ENCODE assay signal across 11 cellular contexts in the genomic region with DNA sequence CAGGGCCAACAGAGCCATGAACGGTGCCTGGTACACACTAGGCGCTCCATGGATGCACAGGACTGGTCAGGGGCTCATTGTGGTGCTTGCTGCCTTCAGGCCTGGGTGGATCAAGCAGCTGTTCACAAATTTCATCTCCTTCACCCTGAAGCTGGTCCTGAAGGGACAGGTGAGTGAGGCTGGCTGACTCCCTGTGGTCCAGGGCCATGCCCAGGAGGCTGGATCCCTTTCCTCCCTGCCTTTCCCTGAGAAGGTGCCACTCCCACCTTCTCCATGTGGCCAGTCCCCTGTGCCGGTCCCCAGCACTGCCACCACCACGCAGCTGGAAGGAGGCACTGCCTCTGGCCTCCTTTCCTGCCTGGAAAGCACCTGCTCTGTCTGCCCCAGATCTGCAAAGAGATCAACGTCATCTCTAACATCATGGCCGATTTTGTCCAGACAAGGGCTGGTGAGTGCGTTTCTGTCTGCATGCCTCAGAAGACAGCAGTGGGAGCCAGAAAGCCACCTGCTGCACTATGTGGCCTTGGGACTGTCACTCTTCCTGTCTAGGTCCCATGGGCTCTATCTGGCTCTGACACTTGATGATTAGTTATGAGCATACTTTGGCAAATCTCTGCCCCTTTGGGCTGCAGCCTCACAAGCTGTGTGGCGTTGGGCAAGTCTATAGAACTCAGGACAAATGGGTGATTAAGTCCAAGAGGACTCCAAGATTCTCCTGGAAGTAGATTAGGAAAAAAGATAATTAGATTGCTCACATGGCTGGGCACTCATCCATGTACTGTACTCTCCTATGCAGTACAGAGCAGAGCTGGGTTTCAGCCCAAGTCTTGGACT. TPM values are rescaled to one million over a fixed set of nuclear protein-coding genes. Genes with fewer than 3 reads are reported as not detected.
DNase-seq lines count a peak whose midpoint lies in the region; ATAC-seq and TF ChIP-seq lines count a peak whose summit lies in the region.
"Had no signal": no experiment of that assay in that cellular context is flagged by ENCODE, and none has a peak within 500 bp of the region (broad histone marks: within the 10 kb centered on the region; RNA-seq: fewer than 3 reads in every experiment).

No MANE protein-coding gene starts in this region.

- H3K9me3 ChIP-seq in GM23248 (ENCODE audit: low read depth) (no peaks in the 10 kb centered on the region), neural progenitor cell (ENCODE audit: low read depth) (no peaks in the 10 kb centered on the region), sigmoid colon (no peaks in the 10 kb centered on the region)

- H3K4me2 ChIP-seq in GM23248 (ENCODE audit: unreplicated experiment): no peak overlapping the region
- no peak overlapping the region for H3K4me2 ChIP-seq in neural progenitor cell

- H3K9ac ChIP-seq in GM23248 (no peak overlapping the region), neural progenitor cell (no peak overlapping the region)

- H4K20me1 ChIP-seq in GM23248 (ENCODE audit: insufficient read depth): no peaks in the 10 kb centered on the region
- H4K20me1 ChIP-seq in neural progenitor cell (ENCODE audit: low read depth): no peaks in the 10 kb centered on the region

- ATAC-seq in GM18867 (IDR thresholded peaks at IDR 0.05; ENCODE audit: unreplicated experiment): peak; percentile 62
- ATAC-seq in HG03575 (IDR thresholded peaks at IDR 0.05; ENCODE audit: extremely low read depth, insufficient number of reproducible peaks, low FRiP score, unreplicated experiment): peak; percentile 58

- H3K27me3 ChIP-seq in GM23248 (replicated peaks; ENCODE audit: insufficient read depth) (no peaks in the 10 kb centered on the region), neural progenitor cell (no peaks in the 10 kb centered on the region), sigmoid colon (peaks cover 0 to 6% (median 0%) of the 10 kb centered on the region in 3 donors)

- H3K27ac ChIP-seq in GM23248 (no peak overlapping the region), neural progenitor cell (no peak overlapping the region), sigmoid colon (no peak overlapping the region)

- intact Hi-C loops in sigmoid colon (cut with DNase I): no loop called here

- DNase-seq in GM23248: peak; percentile 76
- DNase-seq in neural progenitor cell (ENCODE audit: low spot score): no peak
- DNase-seq in middle frontal gyrus (ENCODE audit: extremely low spot score, low spot score): no peak
- DNase-seq in sigmoid colon: no peak
- DNase-seq in NCI-H1048 (lab: John Stamatoyannopoulos, UW): no peak
- DNase-seq in GDM1 (lab: John Stamatoyannopoulos, UW): no peak
- DNase-seq: activated CD4-positive, alpha-beta T cell treated with anti-CD3 and anti-CD28 coated beads, Interleukin-2, amount 50 U/mL, for 1 hour; NCI-H446 treated with DMSO at 0.1 percent for 48 hours had no signal

- no peak overlapping the region for H2AFZ ChIP-seq in GM23248
- H2AFZ ChIP-seq in neural progenitor cell (replicated peaks): no peak overlapping the region

- no peaks in the 10 kb centered on the region for H3K9me3 Mint-ChIP-seq in neural progenitor cell

- TF ChIP-seq CTCF in neural progenitor cell (IDR thresholded peaks at IDR 0.05) (no peak), sigmoid colon (IDR thresholded peaks at IDR 0.05) (no peak)

- TF ChIP-seq POLR2A in sigmoid colon (IDR thresholded peaks at IDR 0.05): no peak

- H3K36me3 Mint-ChIP-seq in neural progenitor cell: no peaks in the 10 kb centered on the region

- WGBS in GM23248 (ENCODE audit: low coverage in 1 of 2, low lambda C conversion rate in 2 of 2, missing lambda C conversion rate in 2 of 2), 2 experiments: 59 to 65% methylated on average over 8 of the region's 8 CpGs
- 52 to 71% methylated on average over 8 of the region's 8 CpGs for WGBS in sigmoid colon, 2 donors

- no peak for TF ChIP-seq EP300 in sigmoid colon (IDR thresholded peaks at IDR 0.05)

- no peaks in the 10 kb centered on the region for H3K79me2 ChIP-seq in GM23248 (ENCODE audit: insufficient read depth)
- H3K79me2 ChIP-seq in neural progenitor cell (ENCODE audit: low read depth): no peaks in the 10 kb centered on the region

- no peak overlapping the region for H3K4me3 Mint-ChIP-seq in neural progenitor cell

- peaks cover 9% of the 10 kb centered on the region for H3K4me1 Mint-ChIP-seq in neural progenitor cell

- H3F3A ChIP-seq in GM23248 (ENCODE audit: insufficient read depth) (0 out of 2 replicates have a peak, but pooled peaks cover 7% of the 10 kb centered on the region), neural progenitor cell (ENCODE audit: low read depth) (no peaks in the 10 kb centered on the region)

- H3K4me3 ChIP-seq in GM23248: no peak overlapping the region
- no peak overlapping the region for H3K4me3 ChIP-seq in neural progenitor cell
- no peak overlapping the region for H3K4me3 ChIP-seq in sigmoid colon

- H3K9me2 ChIP-seq in GM23248 (ENCODE audit: insufficient read depth): no peaks in the 10 kb centered on the region

- H3K27ac Mint-ChIP-seq in neural progenitor cell: peak overlapping the region; percentile 18

- H3K36me3 ChIP-seq in GM23248 (ENCODE audit: low read depth) (no peaks in the 10 kb centered on the region), neural progenitor cell (no peaks in the 10 kb centered on the region), sigmoid colon (no peaks in the 10 kb centered on the region)

- in situ Hi-C loops in GM23248 (cut with MboI): no loop called here

- peaks cover 10% of the 10 kb centered on the region for H3K4me1 ChIP-seq in GM23248 (ENCODE audit: insufficient read depth)
- H3K4me1 ChIP-seq in neural progenitor cell: no peaks in the 10 kb centered on the region
- peaks cover 0 to 4% (median 1%) of the 10 kb centered on the region in 4 donors for H3K4me1 ChIP-seq in sigmoid colon

- peaks cover 18% of the 10 kb centered on the region for H3K27me3 Mint-ChIP-seq in neural progenitor cell (ENCODE audit: insufficient read depth, low read depth)

RNA-seq across cellular contexts. Expression of a gene that starts 9.4 kb away (rescaled TPM):
- not detected in 2 replicates for total RNA-seq in GM23248 (2014; rRNA removed; shearing (Covaris generic))
- not detected in 2 replicates for polyA plus RNA-seq in GM23248 (2016; fragmentation: Nextera tagmentation; extraction: Ambion mirVana)
- total RNA-seq in neural progenitor cell (ENCODE audit: low replicate concordance): 0.28 TPM in 1 of 2 replicates, not detected in the other
- under 1 TPM in 2 of 4 donors, not detected in 2; 0.36 to 0.55 TPM for total RNA-seq in sigmoid colon
- polyA plus RNA-seq in sigmoid colon: 1 to 10 TPM in 2 of 3 donors, not detected in 1; 1.2 to 2.1 TPM
- total RNA-seq: kidney epithelial cell had no signal

RNA-seq across cellular contexts. Expression of a gene that starts 18.2 kb away (rescaled TPM):
- 17.1 and 23.8 TPM in 2 replicates for total RNA-seq in GM23248 (2014; rRNA removed; shearing (Covaris generic))
- polyA plus RNA-seq in GM23248 (2016; fragmentation: Nextera tagmentation; extraction: Ambion mirVana) (9.3 and 10.6 TPM in 2 replicates), sigmoid colon (100 to 1,000 TPM in 1 of 3 donors, 10 to 100 TPM in 2; 13.8 to 119 (median 24.0) TPM)
- total RNA-seq in neural progenitor cell (ENCODE audit: low replicate concordance) (not detected in 2 replicates), sigmoid colon (10 to 100 TPM in 3 of 4 donors, 1 to 10 TPM in 1; 9.5 to 37.7 (median 16.0) TPM)

RNA-seq across cellular contexts. Expression of a gene that starts 39.2 kb away (rescaled TPM):
- 218 TPM in 2 replicates for total RNA-seq in GM23248 (2014; rRNA removed; shearing (Covaris generic))
- polyA plus RNA-seq in GM23248 (2016; fragmentation: Nextera tagmentation; extraction: Ambion mirVana): 299 and 302 TPM in 2 replicates
- 16.1 and 18.1 TPM in 2 replicates for total RNA-seq in neural progenitor cell (ENCODE audit: low replicate concordance)
- 10 to 100 TPM; 63.1 to 93.1 (median 73.1) TPM for total RNA-seq in sigmoid colon
- 100 to 1,000 TPM in 1 of 3 donors, 10 to 100 TPM in 2; 54.1 to 119 (median 59.2) TPM for polyA plus RNA-seq in sigmoid colon

Comparison
In these comparisons a context has a peak if more than half of its experiments do, and no peak if none do; other contexts are left out.
1. RNA of a gene that starts 18.2 kb away (total RNA-seq): 9.5 to 37.7 TPM in sigmoid colon and 17.1 to 23.8 TPM in GM23248; not detected in neural progenitor cell; every median in the first group is over 10 times any median in the second.